8 cellular contexts compared by ENCODE assay signal in genomic region chr9:69180670-69181069, GRCh38. TPM values are rescaled to one million over a fixed set of nuclear protein-coding genes. Genes with fewer than 3 reads are reported as not detected.
DNase-seq lines count a peak whose midpoint lies in the region; ATAC-seq lines count a peak whose summit lies in the region.

No MANE protein-coding gene starts in this region.

- H3K27me3 Mint-ChIP-seq in activated CD8-positive, alpha-beta T cell treated with anti-CD3 and anti-CD28 coated beads, Interleukin-2, amount 10 ng/mL, durations not matched to agents 7 days and 5 days (ENCODE audit: low read depth) = peaks cover 16% of the 10 kb centered on the region

- POLR2A ChIA-PET in activated CD8-positive, alpha-beta T cell treated with anti-CD3 and anti-CD28 coated beads, Interleukin-2, amount 10 ng/mL, durations not matched to agents 7 days and 5 days (lab: Charles Lee) = interaction anchor here (1.5 kb wide), 1 partner anchor 11 kb away, joined by 3 read pairs; no protein-coding TSS in a partner anchor

- CTCF ChIA-PET in activated CD8-positive, alpha-beta T cell treated with anti-CD3 and anti-CD28 coated beads, Interleukin-2, amount 10 ng/mL, durations not matched to agents 7 days and 5 days (lab: Charles Lee) = interaction anchor here (0.6 to 9.4 kb wide), 6 partner anchors 11 to 145 kb away, joined by 3 to 77 read pairs (median 4); partner anchors contain the start of gene FXN

- H3K4me1 Mint-ChIP-seq in activated CD8-positive, alpha-beta T cell treated with anti-CD3 and anti-CD28 coated beads, Interleukin-2, amount 10 ng/mL, durations not matched to agents 7 days and 5 days (ENCODE audit: low read depth) = peaks cover 25% of the 10 kb centered on the region

- H3K4me3 ChIP-seq in skeletal muscle cell (ENCODE audit: low read depth, low read length) = no peak overlapping the region

- no peaks in the 10 kb centered on the region for H3K9me3 Mint-ChIP-seq in activated CD8-positive, alpha-beta T cell treated with anti-CD3 and anti-CD28 coated beads, Interleukin-2, amount 10 ng/mL, durations not matched to agents 7 days and 5 days (ENCODE audit: insufficient read depth)

- peak; percentile 83 for ATAC-seq in activated CD8-positive, alpha-beta T cell treated with anti-CD3 and anti-CD28 coated beads, Interleukin-2, amount 10 ng/mL, durations not matched to agents 7 days and 5 days
- no peak for ATAC-seq in GM21390 (IDR thresholded peaks at IDR 0.05; ENCODE audit: unreplicated experiment)

- H3K36me3 Mint-ChIP-seq in activated CD8-positive, alpha-beta T cell treated with anti-CD3 and anti-CD28 coated beads, Interleukin-2, amount 10 ng/mL, durations not matched to agents 7 days and 5 days (ENCODE audit: low read depth) = no peaks in the 10 kb centered on the region

- DNase-seq in COLO668 (lab: John Stamatoyannopoulos, UW; ENCODE audit: unreplicated experiment) (peak; percentile 59), Kasumi-1 (lab: John Stamatoyannopoulos, UW) (peak; percentile 53 to 58), fibroblast of peridontal ligament (ENCODE audit: extremely low read depth) (peak; percentile 97), skeletal muscle cell (ENCODE audit: low read depth) (peak; percentile 91), NCI-H446 treated with DMSO at 0.1 percent for 48 hours (lab: John Stamatoyannopoulos, UW) (no peak), NCI-H1930 (lab: John Stamatoyannopoulos, UW) (no peak)
- peak; percentile 44 for DNase-seq in activated CD8-positive, alpha-beta T cell treated with anti-CD3 and anti-CD28 coated beads, Interleukin-2, amount 10 ng/mL, durations not matched to agents 7 days and 5 days

- no peak overlapping the region for H3K4me3 Mint-ChIP-seq in activated CD8-positive, alpha-beta T cell treated with anti-CD3 and anti-CD28 coated beads, Interleukin-2, amount 10 ng/mL, durations not matched to agents 7 days and 5 days

- peak overlapping the region; percentile 43 for H3K27ac Mint-ChIP-seq in activated CD8-positive, alpha-beta T cell treated with anti-CD3 and anti-CD28 coated beads, Interleukin-2, amount 10 ng/mL, durations not matched to agents 7 days and 5 days

RNA-seq across cellular contexts. Expression of gene TJP2, which starts 6.6 kb away (rescaled TPM):
- 1 to 10 TPM; 6.2 to 7.0 TPM for total RNA-seq in activated CD8-positive, alpha-beta T cell treated with anti-CD3 and anti-CD28 coated beads, Interleukin-2, amount 10 ng/mL, durations not matched to agents 7 days and 5 days

Comparison
In these comparisons a context has a peak if more than half of its experiments do, and no peak if none do; other contexts are left out.
1. DNase-seq: peak in COLO668 (single experiment), Kasumi-1 (2 of 2), activated CD8-positive, alpha-beta T cell treated with anti-CD3 and anti-CD28 coated beads, Interleukin-2, amount 10 ng/mL, durations not matched to agents 7 days and 5 days (single experiment), fibroblast of peridontal ligament (single experiment) and skeletal muscle cell (single experiment); none in NCI-H446 treated with DMSO at 0.1 percent for 48 hours (single experiment) and NCI-H1930 (0 of 2).